8 cellular contexts compared by ENCODE assay signal in the genomic region with DNA sequence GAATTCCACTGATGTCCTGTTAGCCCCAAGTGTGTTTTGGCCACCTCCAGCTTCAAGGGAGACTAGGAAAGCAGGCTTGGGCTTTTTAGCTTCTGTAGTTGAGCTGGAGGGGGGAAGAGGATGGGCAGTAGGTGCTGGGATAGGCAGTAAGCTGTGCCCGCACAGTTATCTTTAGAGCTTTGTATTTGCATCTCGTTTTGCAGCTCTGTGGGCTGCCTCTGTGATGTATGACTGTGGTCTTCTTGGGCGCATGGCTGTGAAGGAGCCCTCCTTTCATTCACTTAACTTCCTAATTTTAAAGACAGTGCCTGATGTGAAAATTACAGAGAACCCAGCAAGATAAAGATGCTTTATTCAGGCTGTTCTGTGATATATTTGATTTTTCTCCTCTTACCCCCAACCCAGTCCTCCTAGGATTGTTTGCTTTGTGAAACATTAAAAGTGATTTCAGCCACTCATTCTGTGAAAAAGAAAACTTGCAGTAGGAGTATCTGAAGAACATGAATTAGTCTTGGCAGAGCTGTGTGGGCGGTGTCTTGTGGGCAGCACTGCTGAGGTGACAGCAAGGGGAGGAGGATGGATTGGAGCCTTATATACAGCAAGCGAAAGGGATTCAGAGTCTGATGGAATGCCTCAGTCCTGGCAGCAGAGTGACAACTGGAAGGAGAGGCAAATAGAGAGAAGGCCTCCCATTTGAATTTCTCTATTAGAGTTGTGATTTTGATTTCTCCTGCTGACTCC.
DNase-seq lines count a peak whose midpoint lies in the region; ATAC-seq and TF ChIP-seq lines count a peak whose summit lies in the region.

No MANE protein-coding gene starts in this region.

- WGBS in transverse colon (ENCODE audit: low coverage in 1 of 2), 2 donors = 88 to 92% methylated on average over 2 to 5 of the region's 5 CpGs

- no peak for TF ChIP-seq POLR2A in transverse colon (IDR thresholded peaks at IDR 0.05)
- no peak for TF ChIP-seq POLR2A in erythroblast (IDR thresholded peaks at IDR 0.05; ENCODE audit: low read length)

- peaks cover 37% of the 10 kb centered on the region for H3K36me3 Mint-ChIP-seq in activated T-helper 1 cell treated with anti-CD3 and anti-CD28 coated beads, Interleukin-12 subunit alpha, Interleukin-12 subunit beta, Interleukin-2, Interleukin-4 antibody, amounts not matched to agents 30 ng/mL and 10 ng/mL and 1 ng/mL, durations not matched to agents 14 hours and 24 hours and 36 hours (ENCODE audit: low read depth)

- ATAC-seq in GM18511 (IDR thresholded peaks at IDR 0.05; ENCODE audit: unreplicated experiment) = peak; percentile 77
- peak; percentile 51 for ATAC-seq in HG03108 (IDR thresholded peaks at IDR 0.05; ENCODE audit: unreplicated experiment)
- no peak for ATAC-seq in GM18517 (IDR thresholded peaks at IDR 0.05; ENCODE audit: unreplicated experiment)

- intact Hi-C loops in activated T-helper 1 cell treated with anti-CD3 and anti-CD28 coated beads, Interleukin-12 subunit alpha, Interleukin-12 subunit beta, Interleukin-2, Interleukin-4 antibody, amounts not matched to agents 30 ng/mL and 10 ng/mL and 1 ng/mL, durations not matched to agents 14 hours and 24 hours and 36 hours (cut with micrococcal nuclease) = loop anchor here (1.0 to 5.0 kb wide), 3 partner anchors 26 to 355 kb away; no protein-coding TSS in a partner anchor
- intact Hi-C loops in transverse colon (cut with DNase I; ENCODE audit: low total_unique reads) = loop anchor here (10.0 kb wide), 1 partner anchor 1068 kb away; no protein-coding TSS in a partner anchor

- peak; percentile 14 for DNase-seq in activated T-helper 1 cell treated with anti-CD3 and anti-CD28 coated beads, Interleukin-12 subunit alpha, Interleukin-12 subunit beta, Interleukin-2, Interleukin-4 antibody, amounts not matched to agents 30 ng/mL and 10 ng/mL and 1 ng/mL, durations not matched to agents 14 hours and 24 hours and 36 hours (ENCODE audit: low spot score)
- peak; percentile 32 for DNase-seq in stimulated activated CD4-positive, alpha-beta T cell treated with anti-CD3 and anti-CD28 coated beads, Interleukin-12 subunit alpha, Interleukin-12 subunit beta, amount 100 ng/mL, for 4 hours
- DNase-seq in transverse colon (no peak), erythroblast (lab: John Stamatoyannopoulos, UW) (no peak), DMS 273 (lab: John Stamatoyannopoulos, UW; ENCODE audit: unreplicated experiment) (no peak)

- peaks cover 14% of the 10 kb centered on the region for H3K9me3 Mint-ChIP-seq in activated T-helper 1 cell treated with anti-CD3 and anti-CD28 coated beads, Interleukin-12 subunit alpha, Interleukin-12 subunit beta, Interleukin-2, Interleukin-4 antibody, amounts not matched to agents 30 ng/mL and 10 ng/mL and 1 ng/mL, durations not matched to agents 14 hours and 24 hours and 36 hours

- in situ Hi-C loops in transverse colon (cut with MboI; ENCODE audit: low pct_ligation_motif_present in 1 of 4, low pct_unique_long_range_greater_than_20kb in 1 of 4, low sequenced_read_pairs in 3 of 4) = no loop called here

- no peaks in the 10 kb centered on the region for H3K27me3 ChIP-seq in transverse colon

- peaks cover 33% of the 10 kb centered on the region for H3K4me1 Mint-ChIP-seq in activated T-helper 1 cell treated with anti-CD3 and anti-CD28 coated beads, Interleukin-12 subunit alpha, Interleukin-12 subunit beta, Interleukin-2, Interleukin-4 antibody, amounts not matched to agents 30 ng/mL and 10 ng/mL and 1 ng/mL, durations not matched to agents 14 hours and 24 hours and 36 hours (ENCODE audit: low read depth)

- no peak overlapping the region for H3K4me3 Mint-ChIP-seq in activated T-helper 1 cell treated with anti-CD3 and anti-CD28 coated beads, Interleukin-12 subunit alpha, Interleukin-12 subunit beta, Interleukin-2, Interleukin-4 antibody, amounts not matched to agents 30 ng/mL and 10 ng/mL and 1 ng/mL, durations not matched to agents 14 hours and 24 hours and 36 hours

- TF ChIP-seq CTCF in transverse colon (IDR thresholded peaks at IDR 0.05) = no peak

- H3K27ac Mint-ChIP-seq in activated T-helper 1 cell treated with anti-CD3 and anti-CD28 coated beads, Interleukin-12 subunit alpha, Interleukin-12 subunit beta, Interleukin-2, Interleukin-4 antibody, amounts not matched to agents 30 ng/mL and 10 ng/mL and 1 ng/mL, durations not matched to agents 14 hours and 24 hours and 36 hours = peak overlapping the region; percentile 75

- H3K9me3 ChIP-seq in transverse colon = no peaks in the 10 kb centered on the region

- H3K27ac ChIP-seq in transverse colon = no peak overlapping the region

- no peaks in the 10 kb centered on the region for H3K27me3 Mint-ChIP-seq in activated T-helper 1 cell treated with anti-CD3 and anti-CD28 coated beads, Interleukin-12 subunit alpha, Interleukin-12 subunit beta, Interleukin-2, Interleukin-4 antibody, amounts not matched to agents 30 ng/mL and 10 ng/mL and 1 ng/mL, durations not matched to agents 14 hours and 24 hours and 36 hours (ENCODE audit: insufficient read depth)

- H3K36me3 ChIP-seq in transverse colon = peaks cover 0 to 19% (median 5%) of the 10 kb centered on the region in 4 donors

- H3K4me3 ChIP-seq in transverse colon = no peak overlapping the region

- peaks cover 0 to 6% (median 0%) of the 10 kb centered on the region in 4 donors for H3K4me1 ChIP-seq in transverse colon

- TF ChIP-seq EP300 in transverse colon (IDR thresholded peaks at IDR 0.05; ENCODE audit: low read depth) = no peak

Comparison
In these comparisons a context has a peak if more than half of its experiments do, and no peak if none do; other contexts are left out.
1. DNase-seq: peak in activated T-helper 1 cell treated with anti-CD3 and anti-CD28 coated beads, Interleukin-12 subunit alpha, Interleukin-12 subunit beta, Interleukin-2, Interleukin-4 antibody, amounts not matched to agents 30 ng/mL and 10 ng/mL and 1 ng/mL, durations not matched to agents 14 hours and 24 hours and 36 hours (single experiment) and stimulated activated CD4-positive, alpha-beta T cell treated with anti-CD3 and anti-CD28 coated beads, Interleukin-12 subunit alpha, Interleukin-12 subunit beta, amount 100 ng/mL, for 4 hours (single experiment); none in transverse colon (single experiment), erythroblast (0 of 2) and DMS 273 (single experiment).